24 cellular contexts compared by ENCODE assay signal in genomic region chr13:108830916-108831315, GRCh38.
"Had no signal": no experiment of that assay in that cellular context is flagged by ENCODE, and none has a peak within 500 bp of the region (broad histone marks: within the 10 kb centered on the region; RNA-seq: fewer than 3 reads in every experiment).

No MANE protein-coding gene starts in this region.

- H3K27ac ChIP-seq: body of pancreas, epithelial cell of prostate, esophagus squamous epithelium, WERI-Rb-1 had no signal

- H3K9me3 ChIP-seq: body of pancreas had no signal

- H3K4me3 ChIP-seq: body of pancreas, esophagus squamous epithelium had no signal

- DNase-seq: activated B cell treated with CpG ODN at 0.5 μM for 24 hours; activated CD4-positive, alpha-beta T cell treated with anti-CD3 and anti-CD28 coated beads for 48 hours; activated CD4-positive, alpha-beta T cell treated with anti-CD3 and anti-CD28 coated beads, Interleukin-2, amount 50 U/mL, for 1 hour; activated CD4-positive, alpha-beta T cell treated with anti-CD3 and anti-CD28 coated beads, Interleukin-2, amount 50 U/mL, for 48 hours; activated CD8-positive, alpha-beta memory T cell treated with anti-CD3 and anti-CD28 coated beads for 24 hours; activated CD8-positive, alpha-beta T cell treated with anti-CD3 and anti-CD28 coated beads for 36 hours; activated effector memory CD4-positive, alpha-beta T cell treated with Interleukin-2 at 50 U/mL for 16 hours; activated gamma-delta T cell treated with Interleukin-2 at 50 U/mL for 16 hours; activated naive CD4-positive, alpha-beta T cell treated with anti-CD3 and anti-CD28 coated beads, Interleukin-2, amount 50 U/mL, for 16 hours; activated naive CD4-positive, alpha-beta T cell treated with Interleukin-2 at 50 U/mL for 16 hours; activated T-cell treated with anti-CD3 and anti-CD28 coated beads, Interleukin-2, amount 50 U/mL, for 4 hours; amygdala; aorta; body of pancreas; caudate nucleus; cortex of kidney; dermis blood vessel endothelial cell; effector CD4-positive, alpha-beta T cell; esophagus squamous epithelium; foreskin fibroblast; head of caudate nucleus; T1000; WERI-Rb-1 had no signal

- H3K4me1 ChIP-seq: esophagus squamous epithelium had no signal

- H3K36me3 ChIP-seq: esophagus squamous epithelium, WERI-Rb-1 had no signal

- H3K27me3 ChIP-seq: body of pancreas, esophagus squamous epithelium had no signal
